Comparison of ENCODE assay signal across 1 cellular context in the genomic region with DNA sequence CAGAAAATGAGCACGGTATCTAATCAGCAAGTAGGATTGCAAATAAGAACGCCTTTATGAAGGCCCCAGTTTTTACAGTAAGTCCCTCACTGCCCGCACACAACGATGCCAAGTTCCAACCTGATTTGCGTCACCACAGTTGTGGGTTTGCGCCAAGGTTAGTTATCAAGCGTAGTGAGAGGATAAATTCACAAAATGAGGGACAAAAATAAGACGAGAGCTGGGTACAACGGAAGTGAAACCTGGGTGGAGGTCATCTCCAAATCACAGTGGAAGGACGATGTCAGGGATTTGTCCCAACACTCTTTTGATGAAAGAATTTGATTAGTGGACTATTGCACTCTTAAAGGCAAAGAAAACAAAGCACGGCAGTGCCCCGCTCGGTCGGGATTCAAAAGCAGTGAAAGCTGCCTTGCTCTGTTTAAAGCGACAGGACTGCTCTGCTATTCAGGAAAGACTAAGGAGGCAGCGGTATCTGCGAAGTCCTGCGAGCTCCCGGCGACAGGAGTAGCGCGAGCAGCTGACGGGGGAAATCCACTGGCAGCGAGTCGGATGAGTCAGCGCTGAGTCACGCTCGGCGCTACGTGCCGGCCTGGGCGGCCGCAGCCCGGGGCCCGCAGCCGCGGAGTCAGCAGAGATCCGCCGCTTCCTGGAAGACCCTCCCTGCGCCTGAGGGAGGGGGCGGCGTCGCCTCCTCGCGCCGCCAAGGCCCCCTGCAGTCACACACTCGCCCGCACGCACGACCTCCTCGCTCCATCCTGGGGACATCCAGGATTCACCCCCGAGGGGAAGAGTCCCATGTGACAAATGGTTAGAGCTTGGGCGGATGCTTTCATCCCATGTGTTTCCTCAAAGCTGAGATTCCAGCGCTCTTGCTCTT.
A peak's percentile ranks its signal among the peaks of the same experiment; 100 is the strongest.
TF ChIP-seq lines count a peak whose summit lies in the region.

No MANE protein-coding gene starts in this region.

TF ChIP-seq in HepG2, 621 proteins besides CTCF, POLR2A, EP300 and RAD21 (continued from another document and continues in another):
- peak; percentile 86 for TF ChIP-seq GABPB1 (CRISPR knock-in tag; IDR thresholded peaks at IDR 0.05)
- no peak for TF ChIP-seq ZNF670 (CRISPR knock-in tag; IDR thresholded peaks at IDR 0.05; ENCODE audit: borderline replicate concordance)
- TF ChIP-seq, protein P1, sequence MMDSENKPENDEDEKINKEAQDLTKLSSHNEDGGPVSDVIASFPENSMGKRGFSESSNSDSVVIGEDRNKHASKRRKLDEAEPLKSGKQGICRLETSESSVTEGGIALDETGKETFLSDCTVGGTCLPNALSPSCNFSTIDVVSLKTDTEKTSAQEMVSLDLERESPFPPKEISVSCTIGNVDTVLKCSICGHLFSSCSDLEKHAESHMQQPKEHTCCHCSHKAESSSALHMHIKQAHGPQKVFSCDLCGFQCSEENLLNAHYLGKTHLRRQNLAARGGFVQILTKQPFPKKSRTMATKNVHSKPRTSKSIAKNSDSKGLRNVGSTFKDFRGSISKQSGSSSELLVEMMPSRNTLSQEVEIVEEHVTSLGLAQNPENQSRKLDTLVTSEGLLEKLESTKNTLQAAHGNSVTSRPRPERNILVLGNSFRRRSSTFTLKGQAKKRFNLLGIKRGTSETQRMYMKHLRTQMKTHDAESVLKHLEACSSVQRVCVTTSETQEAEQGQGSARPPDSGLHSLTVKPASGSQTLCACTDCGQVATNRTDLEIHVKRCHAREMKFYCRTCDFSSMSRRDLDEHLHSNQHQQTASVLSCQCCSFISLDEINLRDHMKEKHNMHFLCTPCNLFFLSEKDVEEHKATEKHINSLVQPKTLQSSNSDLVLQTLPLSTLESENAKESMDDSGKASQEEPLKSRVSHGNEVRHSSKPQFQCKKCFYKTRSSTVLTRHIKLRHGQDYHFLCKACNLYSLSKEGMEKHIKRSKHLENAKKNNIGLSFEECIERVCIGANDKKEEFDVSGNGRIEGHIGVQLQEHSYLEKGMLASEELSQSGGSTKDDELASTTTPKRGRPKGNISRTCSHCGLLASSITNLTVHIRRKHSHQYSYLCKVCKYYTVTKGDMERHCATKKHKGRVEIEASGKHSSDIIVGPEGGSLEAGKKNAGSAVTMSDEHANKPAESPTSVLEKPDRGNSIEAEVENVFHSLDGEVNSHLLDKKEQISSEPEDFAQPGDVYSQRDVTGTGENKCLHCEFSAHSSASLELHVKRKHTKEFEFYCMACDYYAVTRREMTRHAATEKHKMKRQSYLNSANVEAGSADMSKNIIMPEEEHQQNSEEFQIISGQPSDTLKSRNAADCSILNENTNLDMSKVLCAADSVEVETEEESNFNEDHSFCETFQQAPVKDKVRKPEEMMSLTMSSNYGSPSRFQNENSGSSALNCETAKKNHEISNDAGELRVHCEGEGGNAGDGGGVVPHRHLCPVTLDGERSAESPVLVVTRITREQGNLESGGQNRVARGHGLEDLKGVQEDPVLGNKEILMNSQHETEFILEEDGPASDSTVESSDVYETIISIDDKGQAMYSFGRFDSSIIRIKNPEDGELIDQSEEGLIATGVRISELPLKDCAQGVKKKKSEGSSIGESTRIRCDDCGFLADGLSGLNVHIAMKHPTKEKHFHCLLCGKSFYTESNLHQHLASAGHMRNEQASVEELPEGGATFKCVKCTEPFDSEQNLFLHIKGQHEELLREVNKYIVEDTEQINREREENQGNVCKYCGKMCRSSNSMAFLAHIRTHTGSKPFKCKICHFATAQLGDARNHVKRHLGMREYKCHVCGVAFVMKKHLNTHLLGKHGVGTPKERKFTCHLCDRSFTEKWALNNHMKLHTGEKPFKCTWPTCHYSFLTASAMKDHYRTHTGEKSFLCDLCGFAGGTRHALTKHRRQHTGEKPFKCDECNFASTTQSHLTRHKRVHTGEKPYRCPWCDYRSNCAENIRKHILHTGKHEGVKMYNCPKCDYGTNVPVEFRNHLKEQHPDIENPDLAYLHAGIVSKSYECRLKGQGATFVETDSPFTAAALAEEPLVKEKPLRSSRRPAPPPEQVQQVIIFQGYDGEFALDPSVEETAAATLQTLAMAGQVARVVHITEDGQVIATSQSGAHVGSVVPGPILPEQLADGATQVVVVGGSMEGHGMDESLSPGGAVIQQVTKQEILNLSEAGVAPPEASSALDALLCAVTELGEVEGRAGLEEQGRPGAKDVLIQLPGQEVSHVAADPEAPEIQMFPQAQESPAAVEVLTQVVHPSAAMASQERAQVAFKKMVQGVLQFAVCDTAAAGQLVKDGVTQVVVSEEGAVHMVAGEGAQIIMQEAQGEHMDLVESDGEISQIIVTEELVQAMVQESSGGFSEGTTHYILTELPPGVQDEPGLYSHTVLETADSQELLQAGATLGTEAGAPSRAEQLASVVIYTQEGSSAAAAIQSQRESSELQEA (CRISPR knock-in tag; IDR thresholded peaks at IDR 0.05; ENCODE audit: not compliant biosample characterization) = peak; percentile 82
- TF ChIP-seq, protein P2, sequence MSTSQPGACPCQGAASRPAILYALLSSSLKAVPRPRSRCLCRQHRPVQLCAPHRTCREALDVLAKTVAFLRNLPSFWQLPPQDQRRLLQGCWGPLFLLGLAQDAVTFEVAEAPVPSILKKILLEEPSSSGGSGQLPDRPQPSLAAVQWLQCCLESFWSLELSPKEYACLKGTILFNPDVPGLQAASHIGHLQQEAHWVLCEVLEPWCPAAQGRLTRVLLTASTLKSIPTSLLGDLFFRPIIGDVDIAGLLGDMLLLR (CRISPR knock-in tag; IDR thresholded peaks at IDR 0.05) = no peak
- TF ChIP-seq, protein P3, sequence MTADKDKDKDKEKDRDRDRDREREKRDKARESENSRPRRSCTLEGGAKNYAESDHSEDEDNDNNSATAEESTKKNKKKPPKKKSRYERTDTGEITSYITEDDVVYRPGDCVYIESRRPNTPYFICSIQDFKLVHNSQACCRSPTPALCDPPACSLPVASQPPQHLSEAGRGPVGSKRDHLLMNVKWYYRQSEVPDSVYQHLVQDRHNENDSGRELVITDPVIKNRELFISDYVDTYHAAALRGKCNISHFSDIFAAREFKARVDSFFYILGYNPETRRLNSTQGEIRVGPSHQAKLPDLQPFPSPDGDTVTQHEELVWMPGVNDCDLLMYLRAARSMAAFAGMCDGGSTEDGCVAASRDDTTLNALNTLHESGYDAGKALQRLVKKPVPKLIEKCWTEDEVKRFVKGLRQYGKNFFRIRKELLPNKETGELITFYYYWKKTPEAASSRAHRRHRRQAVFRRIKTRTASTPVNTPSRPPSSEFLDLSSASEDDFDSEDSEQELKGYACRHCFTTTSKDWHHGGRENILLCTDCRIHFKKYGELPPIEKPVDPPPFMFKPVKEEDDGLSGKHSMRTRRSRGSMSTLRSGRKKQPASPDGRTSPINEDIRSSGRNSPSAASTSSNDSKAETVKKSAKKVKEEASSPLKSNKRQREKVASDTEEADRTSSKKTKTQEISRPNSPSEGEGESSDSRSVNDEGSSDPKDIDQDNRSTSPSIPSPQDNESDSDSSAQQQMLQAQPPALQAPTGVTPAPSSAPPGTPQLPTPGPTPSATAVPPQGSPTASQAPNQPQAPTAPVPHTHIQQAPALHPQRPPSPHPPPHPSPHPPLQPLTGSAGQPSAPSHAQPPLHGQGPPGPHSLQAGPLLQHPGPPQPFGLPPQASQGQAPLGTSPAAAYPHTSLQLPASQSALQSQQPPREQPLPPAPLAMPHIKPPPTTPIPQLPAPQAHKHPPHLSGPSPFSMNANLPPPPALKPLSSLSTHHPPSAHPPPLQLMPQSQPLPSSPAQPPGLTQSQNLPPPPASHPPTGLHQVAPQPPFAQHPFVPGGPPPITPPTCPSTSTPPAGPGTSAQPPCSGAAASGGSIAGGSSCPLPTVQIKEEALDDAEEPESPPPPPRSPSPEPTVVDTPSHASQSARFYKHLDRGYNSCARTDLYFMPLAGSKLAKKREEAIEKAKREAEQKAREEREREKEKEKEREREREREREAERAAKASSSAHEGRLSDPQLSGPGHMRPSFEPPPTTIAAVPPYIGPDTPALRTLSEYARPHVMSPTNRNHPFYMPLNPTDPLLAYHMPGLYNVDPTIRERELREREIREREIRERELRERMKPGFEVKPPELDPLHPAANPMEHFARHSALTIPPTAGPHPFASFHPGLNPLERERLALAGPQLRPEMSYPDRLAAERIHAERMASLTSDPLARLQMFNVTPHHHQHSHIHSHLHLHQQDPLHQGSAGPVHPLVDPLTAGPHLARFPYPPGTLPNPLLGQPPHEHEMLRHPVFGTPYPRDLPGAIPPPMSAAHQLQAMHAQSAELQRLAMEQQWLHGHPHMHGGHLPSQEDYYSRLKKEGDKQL (CRISPR knock-in tag; IDR thresholded peaks at IDR 0.05; ENCODE audit: low read depth) = peak; percentile 13; the same call in 1 of the 2 replicates
- TF ChIP-seq PHF21A (CRISPR knock-in tag; IDR thresholded peaks at IDR 0.05) = peak; percentile 86
- no peak for TF ChIP-seq NFKBIZ (CRISPR knock-in tag; IDR thresholded peaks at IDR 0.05)
- peak; percentile 76; the same call in 1 of the 2 replicates for TF ChIP-seq BRCA1 (CRISPR knock-in tag; IDR thresholded peaks at IDR 0.05)
- 0 out of 2 replicates have a peak, but pooled peaks have one; percentile 66 for TF ChIP-seq ZNF772 (CRISPR knock-in tag; IDR thresholded peaks at IDR 0.05)
- peak; percentile 83; the same call in 1 of the 2 replicates for TF ChIP-seq ZNF713 (CRISPR knock-in tag; IDR thresholded peaks at IDR 0.05)
- no peak for TF ChIP-seq ATM (IDR thresholded peaks at IDR 0.05; ENCODE audit: borderline replicate concordance)
- TF ChIP-seq, protein P4, sequence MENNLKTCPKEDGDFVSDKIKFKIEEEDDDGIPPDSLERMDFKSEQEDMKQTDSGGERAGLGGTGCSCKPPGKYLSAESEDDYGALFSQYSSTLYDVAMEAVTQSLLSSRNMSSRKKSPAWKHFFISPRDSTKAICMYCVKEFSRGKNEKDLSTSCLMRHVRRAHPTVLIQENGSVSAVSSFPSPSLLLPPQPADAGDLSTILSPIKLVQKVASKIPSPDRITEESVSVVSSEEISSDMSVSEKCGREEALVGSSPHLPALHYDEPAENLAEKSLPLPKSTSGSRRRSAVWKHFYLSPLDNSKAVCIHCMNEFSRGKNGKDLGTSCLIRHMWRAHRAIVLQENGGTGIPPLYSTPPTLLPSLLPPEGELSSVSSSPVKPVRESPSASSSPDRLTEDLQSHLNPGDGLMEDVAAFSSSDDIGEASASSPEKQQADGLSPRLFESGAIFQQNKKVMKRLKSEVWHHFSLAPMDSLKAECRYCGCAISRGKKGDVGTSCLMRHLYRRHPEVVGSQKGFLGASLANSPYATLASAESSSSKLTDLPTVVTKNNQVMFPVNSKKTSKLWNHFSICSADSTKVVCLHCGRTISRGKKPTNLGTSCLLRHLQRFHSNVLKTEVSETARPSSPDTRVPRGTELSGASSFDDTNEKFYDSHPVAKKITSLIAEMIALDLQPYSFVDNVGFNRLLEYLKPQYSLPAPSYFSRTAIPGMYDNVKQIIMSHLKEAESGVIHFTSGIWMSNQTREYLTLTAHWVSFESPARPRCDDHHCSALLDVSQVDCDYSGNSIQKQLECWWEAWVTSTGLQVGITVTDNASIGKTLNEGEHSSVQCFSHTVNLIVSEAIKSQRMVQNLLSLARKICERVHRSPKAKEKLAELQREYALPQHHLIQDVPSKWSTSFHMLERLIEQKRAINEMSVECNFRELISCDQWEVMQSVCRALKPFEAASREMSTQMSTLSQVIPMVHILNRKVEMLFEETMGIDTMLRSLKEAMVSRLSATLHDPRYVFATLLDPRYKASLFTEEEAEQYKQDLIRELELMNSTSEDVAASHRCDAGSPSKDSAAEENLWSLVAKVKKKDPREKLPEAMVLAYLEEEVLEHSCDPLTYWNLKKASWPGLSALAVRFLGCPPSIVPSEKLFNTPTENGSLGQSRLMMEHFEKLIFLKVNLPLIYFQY (CRISPR knock-in tag; IDR thresholded peaks at IDR 0.05; ENCODE audit: borderline replicate concordance) = peak; percentile 72; the same call in 1 of the 2 replicates
- TF ChIP-seq KLF9 (CRISPR knock-in tag; IDR thresholded peaks at IDR 0.05; ENCODE audit: low read depth) = peak; percentile 80
- TF ChIP-seq, protein P5, sequence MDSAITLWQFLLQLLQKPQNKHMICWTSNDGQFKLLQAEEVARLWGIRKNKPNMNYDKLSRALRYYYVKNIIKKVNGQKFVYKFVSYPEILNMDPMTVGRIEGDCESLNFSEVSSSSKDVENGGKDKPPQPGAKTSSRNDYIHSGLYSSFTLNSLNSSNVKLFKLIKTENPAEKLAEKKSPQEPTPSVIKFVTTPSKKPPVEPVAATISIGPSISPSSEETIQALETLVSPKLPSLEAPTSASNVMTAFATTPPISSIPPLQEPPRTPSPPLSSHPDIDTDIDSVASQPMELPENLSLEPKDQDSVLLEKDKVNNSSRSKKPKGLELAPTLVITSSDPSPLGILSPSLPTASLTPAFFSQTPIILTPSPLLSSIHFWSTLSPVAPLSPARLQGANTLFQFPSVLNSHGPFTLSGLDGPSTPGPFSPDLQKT (CRISPR knock-in tag; IDR thresholded peaks at IDR 0.05; ENCODE audit: borderline replicate concordance) = no peak
- TF ChIP-seq, protein P6, sequence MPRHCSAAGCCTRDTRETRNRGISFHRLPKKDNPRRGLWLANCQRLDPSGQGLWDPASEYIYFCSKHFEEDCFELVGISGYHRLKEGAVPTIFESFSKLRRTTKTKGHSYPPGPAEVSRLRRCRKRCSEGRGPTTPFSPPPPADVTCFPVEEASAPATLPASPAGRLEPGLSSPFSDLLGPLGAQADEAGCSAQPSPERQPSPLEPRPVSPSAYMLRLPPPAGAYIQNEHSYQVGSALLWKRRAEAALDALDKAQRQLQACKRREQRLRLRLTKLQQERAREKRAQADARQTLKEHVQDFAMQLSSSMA (CRISPR knock-in tag; IDR thresholded peaks at IDR 0.05) = no peak
- TF ChIP-seq, protein P7, sequence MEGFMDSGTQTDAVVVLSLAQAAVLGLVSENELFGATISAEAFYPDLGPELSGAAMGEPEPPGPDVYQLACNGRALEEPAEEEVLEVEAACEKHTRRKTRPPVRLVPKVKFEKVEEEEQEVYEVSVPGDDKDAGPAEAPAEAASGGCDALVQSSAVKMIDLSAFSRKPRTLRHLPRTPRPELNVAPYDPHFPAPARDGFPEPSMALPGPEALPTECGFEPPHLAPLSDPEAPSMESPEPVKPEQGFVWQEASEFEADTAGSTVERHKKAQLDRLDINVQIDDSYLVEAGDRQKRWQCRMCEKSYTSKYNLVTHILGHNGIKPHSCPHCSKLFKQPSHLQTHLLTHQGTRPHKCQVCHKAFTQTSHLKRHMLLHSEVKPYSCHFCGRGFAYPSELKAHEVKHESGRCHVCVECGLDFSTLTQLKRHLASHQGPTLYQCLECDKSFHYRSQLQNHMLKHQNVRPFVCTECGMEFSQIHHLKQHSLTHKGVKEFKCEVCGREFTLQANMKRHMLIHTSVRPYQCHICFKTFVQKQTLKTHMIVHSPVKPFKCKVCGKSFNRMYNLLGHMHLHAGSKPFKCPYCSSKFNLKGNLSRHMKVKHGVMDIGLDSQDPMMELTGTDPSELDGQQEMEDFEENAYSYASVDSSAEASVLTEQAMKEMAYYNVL (CRISPR knock-in tag; IDR thresholded peaks at IDR 0.05; ENCODE audit: borderline replicate concordance) = 0 out of 2 replicates have a peak, but pooled peaks have one; percentile 50
- no peak for TF ChIP-seq ZNF720 (CRISPR knock-in tag; IDR thresholded peaks at IDR 0.05)
- TF ChIP-seq NR3C1 (CRISPR knock-in tag; IDR thresholded peaks at IDR 0.05) = no peak
- TF ChIP-seq ZNF3 (CRISPR knock-in tag; IDR thresholded peaks at IDR 0.05) = no peak
- TF ChIP-seq, protein P8, sequence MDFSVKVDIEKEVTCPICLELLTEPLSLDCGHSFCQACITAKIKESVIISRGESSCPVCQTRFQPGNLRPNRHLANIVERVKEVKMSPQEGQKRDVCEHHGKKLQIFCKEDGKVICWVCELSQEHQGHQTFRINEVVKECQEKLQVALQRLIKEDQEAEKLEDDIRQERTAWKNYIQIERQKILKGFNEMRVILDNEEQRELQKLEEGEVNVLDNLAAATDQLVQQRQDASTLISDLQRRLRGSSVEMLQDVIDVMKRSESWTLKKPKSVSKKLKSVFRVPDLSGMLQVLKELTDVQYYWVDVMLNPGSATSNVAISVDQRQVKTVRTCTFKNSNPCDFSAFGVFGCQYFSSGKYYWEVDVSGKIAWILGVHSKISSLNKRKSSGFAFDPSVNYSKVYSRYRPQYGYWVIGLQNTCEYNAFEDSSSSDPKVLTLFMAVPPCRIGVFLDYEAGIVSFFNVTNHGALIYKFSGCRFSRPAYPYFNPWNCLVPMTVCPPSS (IDR thresholded peaks at IDR 0.05) = no peak
- no peak for TF ChIP-seq ZNF234 (CRISPR knock-in tag; conservative IDR thresholded peaks at IDR 0.05)
- TF ChIP-seq ZNF33A (CRISPR knock-in tag; IDR thresholded peaks at IDR 0.05; ENCODE audit: borderline replicate concordance) = no peak
- peak; percentile 19; the same call in 1 of the 2 replicates for TF ChIP-seq ZNF263 (CRISPR knock-in tag; IDR thresholded peaks at IDR 0.05)
